ENCODE assay signal across 11 cellular contexts in the genomic region with DNA sequence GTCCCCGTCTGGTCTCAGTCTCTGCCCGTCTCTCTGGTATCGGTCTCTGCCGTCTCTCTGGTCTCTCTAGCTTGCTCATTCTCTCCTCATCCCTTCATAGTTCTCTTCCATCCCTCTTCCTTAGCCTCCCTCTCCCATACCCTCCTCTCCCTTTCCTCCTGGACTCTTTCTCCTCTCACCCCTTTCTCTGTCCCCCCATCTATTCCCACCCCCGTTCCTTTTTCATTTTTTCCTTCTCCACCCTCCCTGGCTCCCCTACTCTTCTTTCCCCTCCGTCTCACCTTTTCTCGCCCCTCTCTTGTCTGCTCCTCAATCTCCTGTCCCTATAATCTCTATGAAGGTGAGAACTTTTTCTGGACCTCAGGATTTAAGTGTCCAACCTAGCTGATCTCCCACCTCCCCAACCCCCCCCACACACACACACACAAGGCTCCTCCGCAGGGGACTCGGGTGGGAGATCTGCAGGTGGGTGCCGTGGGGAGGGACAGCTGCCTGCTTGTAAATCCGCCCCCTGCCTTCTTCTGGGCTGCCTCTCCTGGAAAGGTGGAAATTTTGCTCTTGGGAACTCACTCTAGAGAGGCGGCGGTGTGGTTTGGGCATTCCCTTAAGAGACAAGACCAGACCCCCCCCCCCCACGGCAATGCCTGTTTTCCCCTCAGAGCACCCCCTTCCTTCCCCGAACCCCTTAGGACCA. TPM values are rescaled to one million over a fixed set of nuclear protein-coding genes. Genes with fewer than 3 reads are reported as not detected.
DNase-seq lines count a peak whose midpoint lies in the region; ATAC-seq and TF ChIP-seq lines count a peak whose summit lies in the region.
"Had no signal": no experiment of that assay in that cellular context is flagged by ENCODE, and none has a peak within 500 bp of the region (broad histone marks: within the 10 kb centered on the region; RNA-seq: fewer than 3 reads in every experiment).

No MANE protein-coding gene starts in this region.

- ATAC-seq in GM18873 (IDR thresholded peaks at IDR 0.05; ENCODE audit: low FRiP score, unreplicated experiment), result no peak
- ATAC-seq: HCT116 had no signal

- peaks cover 4% of the 10 kb centered on the region for H3K9me3 Mint-ChIP-seq in glutamatergic neuron (ENCODE audit: unreplicated experiment)

- TF ChIP-seq CTCF in glutamatergic neuron (IDR thresholded peaks at IDR 0.05; ENCODE audit: partially characterized antibody, unreplicated experiment) (no peak), prostate gland (IDR thresholded peaks at IDR 0.05) (no peak)

- 13% methylated on average over 15 of the region's 15 CpGs for WGBS in prostate gland

- peaks cover 19% of the 10 kb centered on the region for H3K27me3 Mint-ChIP-seq in glutamatergic neuron (ENCODE audit: unreplicated experiment)

- TF ChIP-seq POLR2A in prostate gland (IDR thresholded peaks at IDR 0.05), result no peak

- peaks cover 7% of the 10 kb centered on the region for H3K4me1 Mint-ChIP-seq in glutamatergic neuron (ENCODE audit: low read depth, unreplicated experiment)

- no peaks in the 10 kb centered on the region for H3K9me3 ChIP-seq in prostate gland
- H3K9me3 ChIP-seq: adrenal gland had no signal

- peak overlapping the region; percentile 85 for H3K27ac Mint-ChIP-seq in glutamatergic neuron (ENCODE audit: unreplicated experiment)

- no peaks in the 10 kb centered on the region for H3K36me3 Mint-ChIP-seq in glutamatergic neuron (ENCODE audit: unreplicated experiment)

- H3K36me3 ChIP-seq in prostate gland, result no peaks in the 10 kb centered on the region
- H3K36me3 ChIP-seq: adrenal gland had no signal

- peak overlapping the region in 1 of 2 donors; percentile 38 for H3K27ac ChIP-seq in prostate gland
- H3K27ac ChIP-seq: adrenal gland had no signal

- no peaks in the 10 kb centered on the region for H3K4me1 ChIP-seq in prostate gland (replicated peaks)

- no peaks in the 10 kb centered on the region for H3K27me3 ChIP-seq in prostate gland (replicated peaks; ENCODE audit: insufficient read depth)

- intact Hi-C loops in prostate gland (cut with DNase I), result loop anchor here (10.0 kb wide), 2 partner anchors 125 to 955 kb away; no protein-coding TSS in a partner anchor

- peak overlapping the region; percentile 40 to 42 for H3K4me3 ChIP-seq in prostate gland

- DNase-seq in DMS79 treated with DMSO at 0.1 percent for 48 hours (lab: John Stamatoyannopoulos, UW) (peak; percentile 18), DMS79 (lab: John Stamatoyannopoulos, UW) (no peak), NCI-H526 treated with DMSO at 0.1 percent for 48 hours (lab: John Stamatoyannopoulos, UW) (peak; percentile 34), glutamatergic neuron (no peak), prostate gland (ENCODE audit: low spot score) (no peak), kidney glomerular epithelial cell (lab: John Stamatoyannopoulos, UW) (no peak), D341Med (ENCODE audit: low spot score) (no peak)
- DNase-seq: adrenal gland, IMR-90 had no signal

- H3K4me3 Mint-ChIP-seq in glutamatergic neuron (ENCODE audit: unreplicated experiment), result peak overlapping the region; percentile 100

RNA-seq across cellular contexts. Expression of a gene that starts 1.0 kb away (rescaled TPM):
- 4.5 TPM for total RNA-seq in glutamatergic neuron (ENCODE audit: unreplicated experiment)
- 1 to 10 TPM; 2.5 to 8.6 TPM for total RNA-seq in prostate gland
- total RNA-seq: IMR-90 had no signal

Comparison
In these comparisons a context has a peak if more than half of its experiments do, and no peak if none do; other contexts are left out.
1. DNase-seq: peak in DMS79 treated with DMSO at 0.1 percent for 48 hours (single experiment) and NCI-H526 treated with DMSO at 0.1 percent for 48 hours (single experiment); none in DMS79 (single experiment), glutamatergic neuron (single experiment), prostate gland (single experiment), kidney glomerular epithelial cell (single experiment) and D341Med (single experiment).